Comparison of ENCODE assay signal across 8 cellular contexts in genomic region chr22:22558972-22559603, GRCh38. TPM values are rescaled to one million over a fixed set of nuclear protein-coding genes. Genes with fewer than 3 reads are reported as not detected.
DNase-seq lines count a peak whose midpoint lies in the region; ATAC-seq and TF ChIP-seq lines count a peak whose summit lies in the region.

PRAME (minus strand) TSS chr22:22559265; CDS start chr22:22556832, 2,433 bp downstream.

- intact Hi-C loops in thyroid gland (cut with DNase I), result no loop called here

- H3K27me3 ChIP-seq in GM23338 (ENCODE audit: insufficient read depth) (peaks cover 81% of the 10 kb centered on the region), thyroid gland (no peaks in the 10 kb centered on the region)

- H3K27ac Mint-ChIP-seq in GM23338, result no peak within 1 kb of the TSS
- no peak within 1 kb of the TSS for H3K27ac Mint-ChIP-seq in chondrocyte (ENCODE audit: unreplicated experiment)
- H3K27ac Mint-ChIP-seq in naive B cell, result peak within 1 kb of the TSS in 2 of 6 donors; percentile 59 to 66

- H3K4me1 Mint-ChIP-seq in GM23338 (no peaks in the 10 kb centered on the region; the same call in 2 of the 3 replicates), chondrocyte (ENCODE audit: low read depth) (no peaks in the 10 kb centered on the region), naive B cell (peaks cover 5 to 17% (median 7%) of the 10 kb centered on the region in 3 donors)

- no peaks in the 10 kb centered on the region for H4K20me1 ChIP-seq in GM23338 (replicated peaks; ENCODE audit: insufficient read depth)

- no peak within 1 kb of the TSS for H3K4me3 Mint-ChIP-seq in GM23338
- H3K4me3 Mint-ChIP-seq in chondrocyte (ENCODE audit: unreplicated experiment), result no peak within 1 kb of the TSS
- H3K4me3 Mint-ChIP-seq in naive B cell, result peak within 1 kb of the TSS in 4 of 8 donors; percentile 18 to 70 (median 24)

- WGBS in thyroid gland, 2 donors, result 61 to 63% methylated on average over 31 to 32 of the region's 32 CpGs

- DNase-seq in AG09319 (ENCODE audit: extremely low read depth, low read depth), result no peak
- peak; percentile 95 for DNase-seq in GM23338 (ENCODE audit: low spot score)
- DNase-seq in NCI-H460 (ENCODE audit: extremely low read depth, low read depth), result peak; percentile 81
- DNase-seq in activated CD4-positive, CD25-positive, alpha-beta regulatory T cell (lab: John Stamatoyannopoulos, UW), result peak; percentile 25 to 61 (median 30)
- DNase-seq in chondrocyte (ENCODE audit: low spot score), result no peak
- DNase-seq in naive B cell, result peak; percentile 60
- DNase-seq in thyroid gland, result peak; percentile 11 to 29

- no peaks in the 10 kb centered on the region for H3K36me3 ChIP-seq in GM23338 (ENCODE audit: insufficient read depth)
- H3K36me3 ChIP-seq in thyroid gland, result no peaks in the 10 kb centered on the region

- no peaks in the 10 kb centered on the region for H3K79me2 ChIP-seq in GM23338 (replicated peaks; ENCODE audit: insufficient read depth)

- TF ChIP-seq CTCF in AG09319 (IDR thresholded peaks at IDR 0.05; ENCODE audit: low read depth, low read length), result peak; percentile 29
- peak; percentile 78 to 79 for TF ChIP-seq CTCF in GM23338 (conservative IDR thresholded peaks at IDR 0.05; ENCODE audit: low read depth in 2 of 2)
- peak; percentile 73 for TF ChIP-seq CTCF in chondrocyte (IDR thresholded peaks at IDR 0.05)
- TF ChIP-seq CTCF in thyroid gland (IDR thresholded peaks at IDR 0.05), result peak in 1 of 6 experiments; percentile 44

- H3K4me1 ChIP-seq in GM23338 (ENCODE audit: insufficient read depth) (no peaks in the 10 kb centered on the region), thyroid gland (no peaks in the 10 kb centered on the region)

- H3K9me3 Mint-ChIP-seq in GM23338 (peaks cover 32% of the 10 kb centered on the region), chondrocyte (ENCODE audit: low read depth) (no peaks in the 10 kb centered on the region), naive B cell (no peaks in the 10 kb centered on the region)

- H3K27ac ChIP-seq in GM23338 (ENCODE audit: low read depth) (no peak within 1 kb of the TSS), thyroid gland (no peak within 1 kb of the TSS)

- H3K36me3 Mint-ChIP-seq in GM23338 (ENCODE audit: low read depth) (peaks cover 8% of the 10 kb centered on the region; the same call in 2 of the 3 replicates), chondrocyte (ENCODE audit: low read depth) (no peaks in the 10 kb centered on the region), naive B cell (no peaks in the 10 kb centered on the region)

- no peak within 1 kb of the TSS for H2AFZ ChIP-seq in GM23338

- ATAC-seq in GM23338 (peak; percentile 98), naive B cell (ENCODE audit: low read depth in 2 of 2) (peak; percentile 95 to 96), HG03175 (IDR thresholded peaks at IDR 0.05; ENCODE audit: unreplicated experiment) (no peak)

- TF ChIP-seq POLR2A in thyroid gland (IDR thresholded peaks at IDR 0.05), result no peak

- H3K27me3 Mint-ChIP-seq in GM23338 (ENCODE audit: insufficient read depth, low read depth, poor library complexity), result peaks cover 73% of the 10 kb centered on the region
- H3K27me3 Mint-ChIP-seq in chondrocyte (ENCODE audit: low read depth), result peaks cover 10% of the 10 kb centered on the region
- H3K27me3 Mint-ChIP-seq in naive B cell, result peaks cover 0 to 4% (median 0%) of the 10 kb centered on the region in 3 donors

- H3K9me3 ChIP-seq in thyroid gland, result no peaks in the 10 kb centered on the region

- no peaks in the 10 kb centered on the region for H3F3A ChIP-seq in GM23338 (replicated peaks; ENCODE audit: low read depth)

- no peak within 1 kb of the TSS for H3K4me2 ChIP-seq in GM23338

- no peaks in the 10 kb centered on the region for H3K9me2 ChIP-seq in GM23338 (ENCODE audit: insufficient read depth)

- no peak within 1 kb of the TSS for H3K4me3 ChIP-seq in GM23338
- no peak within 1 kb of the TSS for H3K4me3 ChIP-seq in thyroid gland (replicated peaks in 1 of 3)

TF ChIP-seq in GM23338, 12 proteins besides CTCF, POLR2A, EP300 and RAD21:
- TF ChIP-seq POLR2AphosphoS5 (IDR thresholded peaks at IDR 0.05; ENCODE audit: low read depth) (no peak), REST (IDR thresholded peaks at IDR 0.05; ENCODE audit: unreplicated experiment) (no peak)

RNA-seq across cellular contexts. Expression of gene PRAME, which starts in this region (rescaled TPM):
- not detected in 2 replicates for total RNA-seq in GM23338 (2014; rRNA removed; shearing (Covaris generic))
- polyA plus RNA-seq in GM23338 (2016; fragmentation: Nextera tagmentation; extraction: Ambion mirVana) (not detected in 2 replicates), naive B cell (ENCODE audit: low read depth in 6 of 6) (not detected)
- total RNA-seq in NCI-H460 (2014; rRNA removed; shearing (Covaris generic)), result 9.3 and 11.7 TPM in 2 replicates
- 45.9 and 47.4 TPM in 2 replicates for polyA plus RNA-seq in NCI-H460 (2014; cell fraction: nucleus; rRNA removed)
- total RNA-seq in chondrocyte (not detected in 3 replicates), thyroid gland (under 1 TPM in 2 of 4 donors, not detected in 2; 0.45 to 0.67 TPM)

Comparison
In these comparisons a context has a peak if more than half of its experiments do, and no peak if none do; other contexts are left out.
1. Peak in DNase-seq and ATAC-seq in GM23338; RNA of the gene not detected or under 1 TPM.
2. Peak in DNase-seq and ATAC-seq in naive B cell; RNA of the gene not detected or under 1 TPM.
3. Peak in DNase-seq in thyroid gland; RNA of the gene not detected or under 1 TPM.
4. DNase-seq: peak in NCI-H460 (single experiment) and activated CD4-positive, CD25-positive, alpha-beta regulatory T cell (4 of 4); none in AG09319 (single experiment) and chondrocyte (single experiment).